Comparison of ENCODE assay signal across 19 cellular contexts in genomic region chr2:101540518-101540917, GRCh38.
DNase-seq lines count a peak whose midpoint lies in the region; ATAC-seq and TF ChIP-seq lines count a peak whose summit lies in the region.
"Had no signal": no experiment of that assay in that cellular context is flagged by ENCODE, and none has a peak within 500 bp of the region (broad histone marks: within the 10 kb centered on the region; RNA-seq: fewer than 3 reads in every experiment).

No MANE protein-coding gene starts in this region.

- H3K36me3 ChIP-seq in trophoblast cell (ENCODE audit: control insufficient read depth in 1 of 2, insufficient read depth in 2 of 2, low read length in 2 of 2) = no peaks in the 10 kb centered on the region
- H3K36me3 ChIP-seq in colonic mucosa = no peaks in the 10 kb centered on the region
- H3K36me3 ChIP-seq in WERI-Rb-1 = no peaks in the 10 kb centered on the region
- H3K36me3 ChIP-seq: MG63 had no signal

- no peak overlapping the region for H3K14ac ChIP-seq in trophoblast cell (ENCODE audit: low read length)

- H3K27me3 ChIP-seq in trophoblast cell (ENCODE audit: insufficient read depth, low read length) (no peaks in the 10 kb centered on the region), colonic mucosa (no peaks in the 10 kb centered on the region), WERI-Rb-1 (ENCODE audit: insufficient read depth, low read depth, severe bottlenecking) (no peaks in the 10 kb centered on the region)
- H3K27me3 ChIP-seq: MG63 had no signal

- no peaks in the 10 kb centered on the region for H3K79me1 ChIP-seq in trophoblast cell (ENCODE audit: low read length)

- no peak overlapping the region for H3K4me2 ChIP-seq in trophoblast cell (ENCODE audit: low read length)

- H4K8ac ChIP-seq in trophoblast cell (ENCODE audit: low read depth, low read length) = no peak overlapping the region

- H3K9ac ChIP-seq in trophoblast cell (ENCODE audit: low read length) (no peak overlapping the region), colonic mucosa (ENCODE audit: low read depth in 2 of 2, low read length in 2 of 2) (no peak overlapping the region)

- H3K4ac ChIP-seq in trophoblast cell (ENCODE audit: low read depth, low read length) = no peak overlapping the region

- no peaks in the 10 kb centered on the region for H3K79me2 ChIP-seq in trophoblast cell (ENCODE audit: control insufficient read depth, insufficient read depth, low read length, poor library complexity)

- no peak overlapping the region for H2AK5ac ChIP-seq in trophoblast cell (ENCODE audit: low read length)

- no peak for TF ChIP-seq CTCF in NB4 (IDR thresholded peaks at IDR 0.05; ENCODE audit: low read depth, low read length)
- TF ChIP-seq CTCF in epithelial cell of esophagus (IDR thresholded peaks at IDR 0.05; ENCODE audit: insufficient read depth, low read depth, low read length, missing control alignments) = no peak
- no peak for TF ChIP-seq CTCF in colonic mucosa (IDR thresholded peaks at IDR 0.05)
- no peak for TF ChIP-seq CTCF in WERI-Rb-1 (IDR thresholded peaks at IDR 0.05; ENCODE audit: low read depth, low read length)

- H3K23ac ChIP-seq in trophoblast cell (ENCODE audit: low read length) = no peak overlapping the region

- no peaks in the 10 kb centered on the region for H3K9me3 ChIP-seq in trophoblast cell (ENCODE audit: insufficient read depth, low read depth, low read length)
- H3K9me3 ChIP-seq in colonic mucosa = no peaks in the 10 kb centered on the region
- no peaks in the 10 kb centered on the region for H3K9me3 ChIP-seq in WERI-Rb-1 (ENCODE audit: severe bottlenecking)

- H3K4me1 ChIP-seq in trophoblast cell (ENCODE audit: control insufficient read depth in 1 of 2, insufficient read depth in 2 of 2, low read length in 2 of 2) = no peaks in the 10 kb centered on the region
- H3K4me1 ChIP-seq in colonic mucosa = no peaks in the 10 kb centered on the region

- no peak overlapping the region for H2BK12ac ChIP-seq in trophoblast cell (ENCODE audit: low read length)

- no peak for TF ChIP-seq POLR2A in NB4 (IDR thresholded peaks at IDR 0.05; ENCODE audit: extremely low read depth, insufficient read length)

- no peak overlapping the region for H4K12ac ChIP-seq in trophoblast cell (ENCODE audit: low read depth, low read length)

- ATAC-seq in HG03460 (IDR thresholded peaks at IDR 0.05; ENCODE audit: unreplicated experiment) = no peak
- ATAC-seq: effector memory CD8-positive, alpha-beta T cell had no signal

- H4K91ac ChIP-seq in trophoblast cell (ENCODE audit: low read depth, low read length) = no peak overlapping the region

- H2BK120ac ChIP-seq in trophoblast cell (ENCODE audit: insufficient read depth, low read length, poor library complexity) = no peak overlapping the region

- H3K27ac ChIP-seq in trophoblast cell (ENCODE audit: low read depth, low read length) (no peak overlapping the region), colonic mucosa (no peak overlapping the region), WERI-Rb-1 (no peak overlapping the region)
- H3K27ac ChIP-seq: skin epidermis had no signal

- no peak overlapping the region for H2BK5ac ChIP-seq in trophoblast cell (ENCODE audit: low read depth, low read length, poor library complexity)

- no peak overlapping the region for H3K18ac ChIP-seq in trophoblast cell (ENCODE audit: low read length)

- H2AFZ ChIP-seq in trophoblast cell (ENCODE audit: insufficient read depth, low read length, poor library complexity) = no peak overlapping the region

- DNase-seq in ELF-1 (ENCODE audit: low read depth, low spot score) = peak; percentile 40
- peak; percentile 96 for DNase-seq in NB4 (ENCODE audit: low read depth)
- DNase-seq in epithelial cell of esophagus (ENCODE audit: low read depth) = peak; percentile 60
- DNase-seq in trophoblast cell = peak; percentile 94 to 98
- DNase-seq in colonic mucosa = no peak
- DNase-seq in WERI-Rb-1 = no peak
- no peak for DNase-seq in COR-L47 (lab: John Stamatoyannopoulos, UW)
- DNase-seq: activated CD8-positive, alpha-beta memory T cell treated with anti-CD3 and anti-CD28 coated beads, Interleukin-2, amount 50 U/mL, for 4 hours; effector memory CD8-positive, alpha-beta T cell; GDM1; islet precursor cell; MG63; NCI-H2081 treated with DMSO at 0.1 percent for 48 hours; NCI-H82; RPMI8226; stimulated activated naive CD4-positive, alpha-beta T cell treated with Interleukin-2 at 50 U/mL for 16 hours; T-helper 1 cell had no signal

- intact Hi-C loops in colonic mucosa (cut with DNase I) = no loop called here

- no CpG with 5 or more reads among the region's 3 CpGs for WGBS in trophoblast cell (ENCODE audit: extremely low coverage, insufficient coverage, insufficient read length)

- H3K4me3 ChIP-seq in NB4 (ENCODE audit: low read depth, low read length) (peak overlapping the region; percentile 30), epithelial cell of esophagus (ENCODE audit: low read length) (no peak overlapping the region), trophoblast cell (ENCODE audit: low read depth, low read length) (no peak overlapping the region), colonic mucosa (no peak overlapping the region), WERI-Rb-1 (ENCODE audit: low read depth, low read length) (no peak overlapping the region)
- H3K4me3 ChIP-seq: MG63, skin epidermis had no signal

Comparison
In these comparisons a context has a peak if more than half of its experiments do, and no peak if none do; other contexts are left out.
1. DNase-seq: peak in ELF-1 (single experiment), NB4 (single experiment), epithelial cell of esophagus (single experiment) and trophoblast cell (2 of 2); none in colonic mucosa (single experiment), WERI-Rb-1 (single experiment) and COR-L47 (single experiment).